34 cellular contexts compared by ENCODE assay signal in the genomic region with DNA sequence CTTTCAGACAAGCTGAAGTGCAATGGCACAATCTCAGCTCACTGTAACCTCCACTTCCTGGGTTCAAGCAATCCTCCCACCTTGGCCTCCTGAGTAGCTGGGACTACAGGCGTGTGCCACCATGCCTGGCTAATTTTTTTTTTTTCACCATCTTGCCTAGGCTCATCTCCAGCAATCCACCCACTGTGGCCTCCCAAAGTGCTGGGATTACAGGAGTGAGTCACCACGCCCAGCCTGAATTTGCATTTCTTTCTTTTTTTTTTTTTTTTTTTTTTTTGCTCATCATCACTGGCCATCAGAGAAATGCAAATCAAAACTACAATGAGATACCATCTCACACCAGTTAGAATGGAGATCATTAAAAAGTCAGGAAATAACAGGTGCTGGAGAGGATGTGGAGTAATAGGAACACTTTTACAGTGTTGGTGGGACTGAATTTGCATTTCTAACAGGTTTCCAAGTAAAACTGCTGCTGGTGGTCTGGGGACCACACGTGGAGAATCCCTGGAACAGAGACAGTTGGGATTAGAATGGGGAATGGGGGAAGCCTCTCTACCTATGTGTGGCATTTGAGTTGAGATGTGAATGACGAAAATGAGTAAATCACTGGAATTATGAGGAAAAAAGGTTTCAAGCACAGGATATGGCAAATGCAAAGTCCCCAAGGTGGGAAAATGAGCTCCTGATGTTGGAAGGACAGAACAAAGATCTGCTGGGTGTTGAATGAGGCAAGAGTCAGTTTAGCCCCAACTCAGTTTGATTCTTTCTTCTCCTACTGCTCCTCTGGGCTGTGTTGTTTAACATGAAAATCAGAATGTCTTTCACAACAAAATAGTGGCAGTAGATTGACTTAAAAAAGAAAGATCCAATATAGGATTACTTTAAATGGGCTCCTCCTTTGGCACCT.
DNase-seq lines count a peak whose midpoint lies in the region; FAIRE-seq and TF ChIP-seq lines count a peak whose summit lies in the region.
"Had no signal": no experiment of that assay in that cellular context is flagged by ENCODE, and none has a peak within 500 bp of the region (broad histone marks: within the 10 kb centered on the region; RNA-seq: fewer than 3 reads in every experiment).

No MANE protein-coding gene starts in this region.

- POLR2A ChIA-PET in GM10248 (lab: Yijun Ruan, JAX) = no interaction called here

- H3K36me3 ChIP-seq in bronchial epithelial cell (ENCODE audit: control insufficient read depth, insufficient read depth, low read length) = no peaks in the 10 kb centered on the region
- H3K36me3 ChIP-seq: adrenal gland, esophagus squamous epithelium, heart right ventricle, prostate gland, transverse colon had no signal

- FAIRE-seq in bronchial epithelial cell (lab: Jason Lieb, UNC) = no peak
- FAIRE-seq: endometrium, frontal cortex, GM18507 had no signal

- TF ChIP-seq CTCF in bronchial epithelial cell (IDR thresholded peaks at IDR 0.05; ENCODE audit: insufficient read depth, low read length, severe bottlenecking) (no peak), GM10248 (IDR thresholded peaks at IDR 0.05; ENCODE audit: control extremely low read depth, extremely low read depth, low read depth, missing control alignments) (no peak)

- no peak overlapping the region for H3K4me3 ChIP-seq in bronchial epithelial cell (ENCODE audit: low read depth, low read length)
- H3K4me3 ChIP-seq: adrenal gland, body of pancreas, esophagus squamous epithelium, heart right ventricle, mucosa of descending colon, prostate gland, transverse colon had no signal

- no peaks in the 10 kb centered on the region for H3K27me3 ChIP-seq in bronchial epithelial cell (ENCODE audit: control insufficient read depth, insufficient read depth, low read length)
- H3K27me3 ChIP-seq: adrenal gland, body of pancreas, esophagus squamous epithelium, transverse colon had no signal

- CTCF ChIA-PET in GM10248 (lab: Yijun Ruan, JAX) = no interaction called here

- DNase-seq in ELR (ENCODE audit: low read depth) (peak; percentile 54), HT1080 (ENCODE audit: low read depth) (peak; percentile 63), bronchial epithelial cell (ENCODE audit: low read depth) (peak; percentile 15), iris pigment epithelial cell (ENCODE audit: low read depth) (peak; percentile 21), SW 1271 (lab: John Stamatoyannopoulos, UW) (no peak), NAMALWA (ENCODE audit: low spot score) (no peak), GM10248 (ENCODE audit: extremely low spot score) (no peak)
- DNase-seq: activated CD4-positive, alpha-beta T cell treated with anti-CD3 and anti-CD28 coated beads, Interleukin-2, amount 50 U/mL, for 48 hours; activated CD4-positive, CD25-positive, alpha-beta regulatory T cell treated with anti-CD3 and anti-CD28 coated beads, Interleukin-2, amount 50 U/mL, for 72 hours; activated naive CD4-positive, alpha-beta T cell; activated T-cell treated with anti-CD3 and anti-CD28 coated beads, Interleukin-2, amount 50 U/mL, for 72 hours; adrenal gland; body of pancreas; C1 segment of cervical spinal cord; COR-L47; DMS79 treated with DMSO at 0.1 percent for 48 hours; esophagus squamous epithelium; heart right ventricle; immature natural killer cell; mammary epithelial cell; mucosa of descending colon; natural killer cell; NCI-H1092; NCI-H187; NCI-H2171; NCI-H510A treated with DMSO at 0.1 percent for 48 hours; nucleus accumbens; stimulated activated CD4-positive, alpha-beta T cell treated with anti-CD3 and anti-CD28 coated beads, Interleukin-4, amount 100 ng/mL, for 1 hour; T-helper 1 cell; transverse colon had no signal

Comparison
In these comparisons a context has a peak if more than half of its experiments do, and no peak if none do; other contexts are left out.
1. DNase-seq: peak in ELR (single experiment), HT1080 (single experiment), bronchial epithelial cell (single experiment) and iris pigment epithelial cell (single experiment); none in SW 1271 (0 of 2), NAMALWA (single experiment) and GM10248 (single experiment).